20 cellular contexts compared by ENCODE assay signal in genomic region chr2:181198188-181198864, GRCh38.
DNase-seq lines count a peak whose midpoint lies in the region; ATAC-seq, FAIRE-seq and TF ChIP-seq lines count a peak whose summit lies in the region.
"Had no signal": no experiment of that assay in that cellular context is flagged by ENCODE, and none has a peak within 500 bp of the region (broad histone marks: within the 10 kb centered on the region; RNA-seq: fewer than 3 reads in every experiment).

No MANE protein-coding gene starts in this region.

- FAIRE-seq in HepG2 (lab: Jason Lieb, UNC) = no peak

- BruUV-seq in A673 (replicated peaks; lab: Mats Ljungman, UMichigan) (no TSS peak), HepG2 (replicated peaks; lab: Mats Ljungman, UMichigan) (no TSS peak), mammary epithelial cell (replicated peaks; lab: Mats Ljungman, UMichigan) (no TSS peak)

- TF ChIP-seq CTCF in A673 (conservative IDR thresholded peaks at IDR 0.05; ENCODE audit: low read depth, low read length) (no peak), HepG2 (CRISPR knock-in tag; IDR thresholded peaks at IDR 0.05) (no peak), mammary epithelial cell (conservative IDR thresholded peaks at IDR 0.05 in 1 of 2, IDR thresholded peaks at IDR 0.05 in 1 of 2; ENCODE audit: extremely low read depth in 1 of 2, insufficient read depth in 1 of 2, low read depth in 1 of 2, low read length in 2 of 2) (no peak)

- no peaks in the 10 kb centered on the region for H3K27me3 ChIP-seq in A673 (replicated peaks; ENCODE audit: insufficient read depth, low read depth, low read length, poor library complexity)
- H3K27me3 ChIP-seq in BLaER1 treated with 17β-estradiol and CSF1 and Interleukin-3, amounts not matched to agents 10 nM and 100 nM = no peaks in the 10 kb centered on the region
- no peaks in the 10 kb centered on the region for H3K27me3 ChIP-seq in HepG2 (ENCODE audit: control insufficient read depth in 1 of 2, insufficient read depth in 2 of 2, low read length in 2 of 2)
- H3K27me3 ChIP-seq in mammary epithelial cell (ENCODE audit: insufficient read depth, low read length) = no peaks in the 10 kb centered on the region
- H3K27me3 ChIP-seq: adrenal gland, tibial nerve had no signal

- H3K27me3 Mint-ChIP-seq in activated naive CD8-positive, alpha-beta T cell treated with anti-CD3 and anti-CD28 coated beads for 36 hours = no peaks in the 10 kb centered on the region
- H3K27me3 Mint-ChIP-seq: stimulated activated naive B cell treated with anti-CD40 and anti-IgM and Interleukin-4, amounts not matched to agents 10 μg/mL and 1 μg/mL and 100 μg/mL, for 72 hours had no signal

- peak overlapping the region; percentile 77 for H3K27ac Mint-ChIP-seq in activated naive CD8-positive, alpha-beta T cell treated with anti-CD3 and anti-CD28 coated beads for 36 hours
- H3K27ac Mint-ChIP-seq: mesothelial cell of epicardium; stimulated activated naive B cell treated with anti-CD40 and anti-IgM and Interleukin-4, amounts not matched to agents 10 μg/mL and 1 μg/mL and 100 μg/mL, for 72 hours had no signal

- peak; percentile 44 for DNase-seq in A673 (ENCODE audit: low spot score)
- DNase-seq in NOMO-1 treated with DMSO at 0.1 percent for 48 hours (lab: John Stamatoyannopoulos, UW; ENCODE audit: unreplicated experiment) = peak; percentile 64
- DNase-seq in activated naive CD8-positive, alpha-beta T cell treated with anti-CD3 and anti-CD28 coated beads for 36 hours = no peak
- no peak for DNase-seq in HepG2 (ENCODE audit: low spot score)
- no peak for DNase-seq in mammary epithelial cell
- DNase-seq: activated T-cell treated with anti-CD3 and anti-CD28 coated beads for 4 hours; adrenal gland; EL; HCEC 1CT; NK-92 treated with Interleukin-12 subunit alpha and Interleukin-12 subunit beta, amount 100 ng/mL, for 24 hours; stimulated activated naive B cell treated with anti-CD40 and anti-IgM and Interleukin-4, amounts not matched to agents 10 μg/mL and 1 μg/mL and 100 μg/mL, for 72 hours had no signal

- H3K4me3 ChIP-seq in A673 (ENCODE audit: low read depth, low read length, poor library complexity, severe bottlenecking) = no peak overlapping the region
- no peak overlapping the region for H3K4me3 ChIP-seq in BLaER1 treated with 17β-estradiol and CSF1 and Interleukin-3, amounts not matched to agents 10 nM and 100 nM
- no peak overlapping the region for H3K4me3 ChIP-seq in HepG2 (replicated peaks in 1 of 3; ENCODE audit: insufficient read depth in 1 of 3, low read depth in 2 of 3, low read length in 3 of 3)
- H3K4me3 ChIP-seq in mammary epithelial cell (replicated peaks in 1 of 3; ENCODE audit: insufficient read depth in 1 of 3, low read depth in 2 of 3, low read length in 3 of 3) = no peak overlapping the region
- H3K4me3 ChIP-seq: adrenal gland, prostate gland, tibial nerve had no signal

- peaks cover 14% of the 10 kb centered on the region for H3K9me3 Mint-ChIP-seq in activated naive CD8-positive, alpha-beta T cell treated with anti-CD3 and anti-CD28 coated beads for 36 hours
- H3K9me3 Mint-ChIP-seq: mesothelial cell of epicardium had no signal

- CTCF ChIA-PET in A673 (lab: Charles Lee) = no interaction called here
- CTCF ChIA-PET in HepG2 (lab: Yijun Ruan, JAX; ENCODE audit: low intra/inter-chr PET ratio, low total read pairs) = no interaction called here
- CTCF ChIA-PET in mammary epithelial cell (lab: Charles Lee; ENCODE audit: low non-redundant PET) = no interaction called here

- TF ChIP-seq POLR2A in HepG2 (IDR thresholded peaks at IDR 0.05; ENCODE audit: insufficient read depth in 1 of 2, low read depth in 2 of 2, low read length in 2 of 2) = no peak

- POLR2A ChIA-PET in A673 (lab: Charles Lee; ENCODE audit: low non-redundant PET) (no interaction called here), HepG2 (lab: Yijun Ruan, JAX) (no interaction called here)

- H3K27ac ChIP-seq in A673 (ENCODE audit: low read depth, low read length, poor library complexity, severe bottlenecking) (no peak overlapping the region), HepG2 (ENCODE audit: extremely low read length, insufficient read depth, low read length) (no peak overlapping the region), mammary epithelial cell (ENCODE audit: insufficient read depth, low read depth, low read length) (no peak overlapping the region)
- no peak overlapping the region for H3K27ac ChIP-seq in BLaER1 treated with 17β-estradiol and CSF1 and Interleukin-3, amounts not matched to agents 10 nM and 100 nM
- H3K27ac ChIP-seq: adrenal gland, prostate gland, RWPE1, tibial nerve had no signal

- peak overlapping the region in 7 of 11 experiments; percentile 8 to 50 (median 34); a peak in 11 of 22 replicates for H3K4me2 ChIP-seq in BLaER1 treated with 17β-estradiol and CSF1 and Interleukin-3, amounts not matched to agents 10 nM and 100 nM
- no peak overlapping the region for H3K4me2 ChIP-seq in HepG2 (ENCODE audit: low read depth, low read length)
- no peak overlapping the region for H3K4me2 ChIP-seq in mammary epithelial cell (ENCODE audit: insufficient read depth, low read depth, low read length)

- intact Hi-C loops in A673 (cut with micrococcal nuclease; ENCODE audit: unreplicated experiment) (no loop called here), HepG2 (cut with micrococcal nuclease; ENCODE audit: unreplicated experiment) (no loop called here), mammary epithelial cell (cut with micrococcal nuclease) (no loop called here)

- peaks cover 42% of the 10 kb centered on the region for H3K4me1 Mint-ChIP-seq in activated naive CD8-positive, alpha-beta T cell treated with anti-CD3 and anti-CD28 coated beads for 36 hours
- H3K4me1 Mint-ChIP-seq: mesothelial cell of epicardium, neural crest cell had no signal

- H3K4me3 Mint-ChIP-seq in activated naive CD8-positive, alpha-beta T cell treated with anti-CD3 and anti-CD28 coated beads for 36 hours = no peak overlapping the region
- H3K4me3 Mint-ChIP-seq: mesothelial cell of epicardium; neural crest cell; stimulated activated naive B cell treated with anti-CD40 and anti-IgM and Interleukin-4, amounts not matched to agents 10 μg/mL and 1 μg/mL and 100 μg/mL, for 72 hours had no signal

- no peaks in the 10 kb centered on the region for H3K79me2 ChIP-seq in HepG2 (ENCODE audit: insufficient read depth, low read length)
- no peaks in the 10 kb centered on the region for H3K79me2 ChIP-seq in mammary epithelial cell (ENCODE audit: insufficient read depth, low read length)

- H3K36me3 Mint-ChIP-seq in activated naive CD8-positive, alpha-beta T cell treated with anti-CD3 and anti-CD28 coated beads for 36 hours = peaks cover 43% of the 10 kb centered on the region
- H3K36me3 Mint-ChIP-seq: mesothelial cell of epicardium; stimulated activated naive B cell treated with anti-CD40 and anti-IgM and Interleukin-4, amounts not matched to agents 10 μg/mL and 1 μg/mL and 100 μg/mL, for 72 hours had no signal

- H3K36me3 ChIP-seq in A673 (ENCODE audit: insufficient read depth, low read length, poor library complexity, severe bottlenecking) (no peaks in the 10 kb centered on the region), HepG2 (replicated peaks in 1 of 2; ENCODE audit: control insufficient read depth in 1 of 2, insufficient read depth in 2 of 2, low read length in 2 of 2) (no peaks in the 10 kb centered on the region), mammary epithelial cell (ENCODE audit: insufficient read depth, low read length) (no peaks in the 10 kb centered on the region)
- no peaks in the 10 kb centered on the region for H3K36me3 ChIP-seq in BLaER1 treated with 17β-estradiol and CSF1 and Interleukin-3, amounts not matched to agents 10 nM and 100 nM
- H3K36me3 ChIP-seq: adrenal gland, prostate gland, tibial nerve had no signal

- TF ChIP-seq EP300 in HepG2 (IDR thresholded peaks at IDR 0.05; ENCODE audit: low read depth in 2 of 2, low read length in 2 of 2) = no peak
- TF ChIP-seq EP300 in HepG2 (CRISPR knock-in tag; IDR thresholded peaks at IDR 0.05; ENCODE audit: borderline replicate concordance) = no peak

- no peaks in the 10 kb centered on the region for H4K20me1 ChIP-seq in BLaER1 treated with 17β-estradiol and CSF1 and Interleukin-3, amounts not matched to agents 10 nM and 100 nM
- no peaks in the 10 kb centered on the region for H4K20me1 ChIP-seq in HepG2 (ENCODE audit: insufficient read depth, low read length)
- no peaks in the 10 kb centered on the region for H4K20me1 ChIP-seq in mammary epithelial cell (ENCODE audit: insufficient read depth, low read length)

- ATAC-seq in GM18870 (IDR thresholded peaks at IDR 0.05; ENCODE audit: unreplicated experiment) = no peak
- no peak for ATAC-seq in HepG2
- ATAC-seq: left lobe of liver; SK-N-SH treated with all-trans-retinoic acid at 6 μM for 48 hours; stimulated activated naive B cell treated with anti-CD40 and anti-IgM and Interleukin-4, amounts not matched to agents 10 μg/mL and 1 μg/mL and 100 μg/mL, for 72 hours had no signal

- H2AFZ ChIP-seq in HepG2 (ENCODE audit: low read length) = no peak overlapping the region
- H2AFZ ChIP-seq in mammary epithelial cell (ENCODE audit: low read depth, low read length) = no peak overlapping the region

- H3K4me1 ChIP-seq in A673 (ENCODE audit: insufficient read depth, low read length, poor library complexity, severe bottlenecking) (no peaks in the 10 kb centered on the region), HepG2 (ENCODE audit: insufficient read depth, low read length) (no peaks in the 10 kb centered on the region), mammary epithelial cell (ENCODE audit: insufficient read depth, low read length) (peaks cover 4% of the 10 kb centered on the region)
- H3K4me1 ChIP-seq in BLaER1 treated with 17β-estradiol and CSF1 and Interleukin-3, amounts not matched to agents 10 nM and 100 nM = peaks cover 0 to 16% (median 9%) of the 10 kb centered on the region in 10 experiments; a peak in 9 of 20 replicates
- H3K4me1 ChIP-seq: adrenal gland, prostate gland, tibial nerve had no signal

- in situ Hi-C loops in HepG2 (cut with HindIII; ENCODE audit: extremely low pct_ligation_motif_present, low pct_unique_long_range_greater_than_20kb) = no loop called here
- in situ Hi-C loops in mammary epithelial cell (cut with MboI; ENCODE audit: low sequenced_read_pairs in 2 of 2) = no loop called here

- dilution Hi-C loops in mammary epithelial cell (cut with HindIII; ENCODE audit: low sequenced_read_pairs) = no loop called here

- 35% methylated on average over 1 of the region's 1 CpG for WGBS in HepG2 (ENCODE audit: low lambda C conversion rate)
- 100% methylated on average over 1 of the region's 1 CpG for WGBS in mammary epithelial cell (ENCODE audit: low coverage, missing lambda C conversion rate)

- TF ChIP-seq RAD21 in HepG2 (CRISPR knock-in tag; IDR thresholded peaks at IDR 0.05) = no peak

- H3K9me3 ChIP-seq in A673 (ENCODE audit: low read depth, low read length, poor library complexity, severe bottlenecking) = no peaks in the 10 kb centered on the region
- H3K9me3 ChIP-seq in BLaER1 treated with 17β-estradiol and CSF1 and Interleukin-3, amounts not matched to agents 10 nM and 100 nM (replicated peaks in 1 of 11) = peaks cover 0 to 21% (median 7%) of the 10 kb centered on the region in 11 experiments; a peak in 9 of 22 replicates
- 0 out of 2 replicates have a peak, but pooled peaks cover 2% of the 10 kb centered on the region for H3K9me3 ChIP-seq in HepG2 (ENCODE audit: low read length)
- H3K9me3 ChIP-seq in mammary epithelial cell (replicated peaks; ENCODE audit: insufficient read depth, low read length) = no peaks in the 10 kb centered on the region
- H3K9me3 ChIP-seq: adrenal gland, prostate gland, tibial nerve had no signal

- no peak overlapping the region for H3K9ac ChIP-seq in BLaER1 treated with 17β-estradiol and CSF1 and Interleukin-3, amounts not matched to agents 10 nM and 100 nM
- no peak overlapping the region for H3K9ac ChIP-seq in HepG2 (ENCODE audit: insufficient read depth, low read depth, low read length)
- no peak overlapping the region for H3K9ac ChIP-seq in mammary epithelial cell (ENCODE audit: insufficient read depth, low read length)

Comparison
In these comparisons a context has a peak if more than half of its experiments do, and no peak if none do; other contexts are left out.
1. DNase-seq: peak in A673 (single experiment) and NOMO-1 treated with DMSO at 0.1 percent for 48 hours (single experiment); none in activated naive CD8-positive, alpha-beta T cell treated with anti-CD3 and anti-CD28 coated beads for 36 hours (single experiment), HepG2 (single experiment) and mammary epithelial cell (single experiment).
2. H3K4me2 ChIP-seq: peak in BLaER1 treated with 17β-estradiol and CSF1 and Interleukin-3, amounts not matched to agents 10 nM and 100 nM (7 of 11); none in HepG2 (single experiment) and mammary epithelial cell (single experiment).